1 cellular context compared by ENCODE assay signal in the genomic region with DNA sequence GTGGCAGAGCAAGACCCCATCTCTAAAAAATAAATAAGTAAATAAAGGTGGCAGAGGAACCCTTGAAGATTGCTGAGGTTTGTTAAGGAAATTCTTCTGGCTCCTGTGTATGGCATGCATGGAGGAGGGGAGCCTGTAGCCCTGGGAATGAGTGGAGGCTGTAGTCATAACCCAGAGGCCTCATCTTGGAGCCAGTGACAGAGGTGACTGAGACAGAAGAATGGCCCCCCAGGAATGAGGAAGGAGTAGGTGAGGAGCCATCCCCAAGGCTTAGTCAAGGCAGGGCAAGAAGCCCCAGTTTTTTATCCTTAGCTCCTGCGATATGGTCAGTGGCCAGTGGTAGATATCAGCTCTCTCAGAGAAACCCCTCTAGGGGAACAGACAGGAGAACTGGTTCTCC.
TF ChIP-seq lines count a peak whose summit lies in the region.

No MANE protein-coding gene starts in this region.

TF ChIP-seq in IMR-90, 13 proteins besides CTCF, POLR2A, EP300 and RAD21:
- TF ChIP-seq CEBPB (IDR thresholded peaks at IDR 0.05; ENCODE audit: low read depth, low read length) (no peak), RFX5 (IDR thresholded peaks at IDR 0.05; ENCODE audit: low read depth, low read length) (no peak), RCOR1 (IDR thresholded peaks at IDR 0.05; ENCODE audit: insufficient replicate concordance, low read length) (no peak), BHLHE40 (IDR thresholded peaks at IDR 0.05; ENCODE audit: low read depth, low read length) (no peak), CHD1 (IDR thresholded peaks at IDR 0.05; ENCODE audit: low read depth, low read length) (no peak), MXI1 (IDR thresholded peaks at IDR 0.05; ENCODE audit: borderline replicate concordance, low read depth, low read length) (no peak), MAFK (IDR thresholded peaks at IDR 0.05; ENCODE audit: low read depth, low read length) (no peak), FOS (IDR thresholded peaks at IDR 0.05; ENCODE audit: low read depth, low read length) (no peak)
- TF ChIP-seq, protein P1, sequence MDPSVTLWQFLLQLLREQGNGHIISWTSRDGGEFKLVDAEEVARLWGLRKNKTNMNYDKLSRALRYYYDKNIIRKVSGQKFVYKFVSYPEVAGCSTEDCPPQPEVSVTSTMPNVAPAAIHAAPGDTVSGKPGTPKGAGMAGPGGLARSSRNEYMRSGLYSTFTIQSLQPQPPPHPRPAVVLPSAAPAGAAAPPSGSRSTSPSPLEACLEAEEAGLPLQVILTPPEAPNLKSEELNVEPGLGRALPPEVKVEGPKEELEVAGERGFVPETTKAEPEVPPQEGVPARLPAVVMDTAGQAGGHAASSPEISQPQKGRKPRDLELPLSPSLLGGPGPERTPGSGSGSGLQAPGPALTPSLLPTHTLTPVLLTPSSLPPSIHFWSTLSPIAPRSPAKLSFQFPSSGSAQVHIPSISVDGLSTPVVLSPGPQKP (IDR thresholded peaks at IDR 0.05; ENCODE audit: borderline replicate concordance, low read depth, low read length), result no peak
- TF ChIP-seq, protein P2, sequence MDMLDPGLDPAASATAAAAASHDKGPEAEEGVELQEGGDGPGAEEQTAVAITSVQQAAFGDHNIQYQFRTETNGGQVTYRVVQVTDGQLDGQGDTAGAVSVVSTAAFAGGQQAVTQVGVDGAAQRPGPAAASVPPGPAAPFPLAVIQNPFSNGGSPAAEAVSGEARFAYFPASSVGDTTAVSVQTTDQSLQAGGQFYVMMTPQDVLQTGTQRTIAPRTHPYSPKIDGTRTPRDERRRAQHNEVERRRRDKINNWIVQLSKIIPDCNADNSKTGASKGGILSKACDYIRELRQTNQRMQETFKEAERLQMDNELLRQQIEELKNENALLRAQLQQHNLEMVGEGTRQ (IDR thresholded peaks at IDR 0.05; ENCODE audit: low read depth, low read length), result no peak
